In genomic region chr6:166512567-166512966, GRCh38 we compare ENCODE assay signal across 8 cellular contexts.
DNase-seq lines count a peak whose midpoint lies in the region; ATAC-seq and TF ChIP-seq lines count a peak whose summit lies in the region.

No MANE protein-coding gene starts in this region.

- no peak overlapping the region for H2AFZ ChIP-seq in OCI-LY1 (ENCODE audit: low read length)

- H3K9me2 ChIP-seq in OCI-LY1 (ENCODE audit: low read depth, low read length), result no peaks in the 10 kb centered on the region

- H3F3A ChIP-seq in OCI-LY1 (ENCODE audit: insufficient read depth, low read length), result no peaks in the 10 kb centered on the region

- TF ChIP-seq POLR2A in GM18505 (IDR thresholded peaks at IDR 0.05; ENCODE audit: borderline replicate concordance, extremely low read depth, insufficient read depth, insufficient read length) (no peak), testis (IDR thresholded peaks at IDR 0.05) (no peak), ovary (IDR thresholded peaks at IDR 0.05) (no peak)

- H3K4me3 ChIP-seq in OCI-LY1 (ENCODE audit: low read depth, low read length, poor library complexity, severe bottlenecking), result no peak overlapping the region
- H3K4me3 ChIP-seq in testis, result no peak overlapping the region
- H3K4me3 ChIP-seq in ovary, result no peak overlapping the region

- WGBS in testis, 2 donors, result 91 to 92% methylated on average over 8 of the region's 8 CpGs
- 91 to 92% (median 92%) methylated on average over 8 of the region's 8 CpGs for WGBS in ovary, 3 donors

- H3K9me3 ChIP-seq in OCI-LY1 (ENCODE audit: low read length) (no peaks in the 10 kb centered on the region), testis (no peaks in the 10 kb centered on the region), ovary (no peaks in the 10 kb centered on the region)

- no peaks in the 10 kb centered on the region for H4K20me1 ChIP-seq in OCI-LY1 (ENCODE audit: insufficient read depth, low read length)

- TF ChIP-seq EP300 in ovary (IDR thresholded peaks at IDR 0.05), result no peak

- H3K4me1 ChIP-seq in OCI-LY1 (ENCODE audit: insufficient read depth, low read length, severe bottlenecking) (no peaks in the 10 kb centered on the region), testis (no peaks in the 10 kb centered on the region), ovary (ENCODE audit: insufficient read depth) (no peaks in the 10 kb centered on the region)

- intact Hi-C loops in testis (cut with DNase I; ENCODE audit: low total_unique reads), result no loop called here
- intact Hi-C loops in ovary (cut with DNase I), result no loop called here

- no peak overlapping the region for H3K27ac ChIP-seq in OCI-LY1 (ENCODE audit: low read depth, low read length, poor library complexity, severe bottlenecking)
- H3K27ac ChIP-seq in testis, result no peak overlapping the region
- H3K27ac ChIP-seq in ovary, result no peak overlapping the region

- H3K36me3 ChIP-seq in OCI-LY1 (ENCODE audit: insufficient read depth, low read length), result no peaks in the 10 kb centered on the region
- H3K36me3 ChIP-seq in testis (ENCODE audit: low read depth, missing control alignments), result no peaks in the 10 kb centered on the region
- no peaks in the 10 kb centered on the region for H3K36me3 ChIP-seq in ovary

- TF ChIP-seq CTCF in OCI-LY1 (IDR thresholded peaks at IDR 0.05; ENCODE audit: low read length) (peak; percentile 54), testis (IDR thresholded peaks at IDR 0.05) (no peak), ovary (IDR thresholded peaks at IDR 0.05) (no peak)

- DNase-seq in left kidney (ENCODE audit: low read depth, low spot score) (peak; percentile 38), testis (no peak), ovary (no peak), hypothalamus (lab: John Stamatoyannopoulos, UW) (no peak)

- H3K9ac ChIP-seq in OCI-LY1 (ENCODE audit: low read length), result no peak overlapping the region

- H3K4me2 ChIP-seq in OCI-LY1 (ENCODE audit: low read length), result no peak overlapping the region

- ATAC-seq in GM18505 (IDR thresholded peaks at IDR 0.05; ENCODE audit: unreplicated experiment), result peak; percentile 98
- ATAC-seq in GM21825 (IDR thresholded peaks at IDR 0.05; ENCODE audit: unreplicated experiment), result peak; percentile 89
- ATAC-seq in HG02610 (IDR thresholded peaks at IDR 0.05; ENCODE audit: unreplicated experiment), result no peak

- H3K79me2 ChIP-seq in OCI-LY1 (ENCODE audit: insufficient read depth, low read length), result no peaks in the 10 kb centered on the region

- peaks cover 3% of the 10 kb centered on the region; the same call in 1 of the 2 replicates for H3K27me3 ChIP-seq in OCI-LY1 (ENCODE audit: insufficient read depth, low read length)
- H3K27me3 ChIP-seq in testis, result no peaks in the 10 kb centered on the region
- H3K27me3 ChIP-seq in ovary, result no peaks in the 10 kb centered on the region
